ENCODE assay signal across 8 cellular contexts in genomic region chr1:186404454-186405051, GRCh38. TPM values are rescaled to one million over a fixed set of nuclear protein-coding genes. Genes with fewer than 3 reads are reported as not detected.
A peak's percentile ranks its signal among the peaks of the same experiment; 100 is the strongest.
DNase-seq lines count a peak whose midpoint lies in the region; ATAC-seq and TF ChIP-seq lines count a peak whose summit lies in the region.

No MANE protein-coding gene starts in this region.

- CTCF ChIA-PET in GM10248 (lab: Yijun Ruan, JAX), result interaction anchor here (0.7 to 2.0 kb wide), 17 partner anchors 9 to 582 kb away, joined by 3 to 8 read pairs (median 4); partner anchors contain the start of genes ODR4, PTGS2 and TPR
- CTCF ChIA-PET in activated naive CD4-positive, alpha-beta T cell treated with anti-CD3 and anti-CD28 coated beads for 36 hours (lab: Charles Lee), result interaction anchor here (0.6 to 1.4 kb wide), 10 partner anchors 9 to 585 kb away, joined by 3 to 6 read pairs (median 3); no protein-coding TSS in a partner anchor

- peak; percentile 66 for DNase-seq in A172 (ENCODE audit: low spot score)
- DNase-seq in GM10248 (ENCODE audit: extremely low spot score), result peak; percentile 45
- peak; percentile 77 for DNase-seq in NOMO-1 treated with DMSO at 0.1 percent for 48 hours (lab: John Stamatoyannopoulos, UW; ENCODE audit: unreplicated experiment)
- DNase-seq in cerebellum (ENCODE audit: low spot score), result peak; percentile 10
- peak; percentile 64 for DNase-seq in medulla oblongata (ENCODE audit: extremely low spot score)
- no peak for DNase-seq in activated naive CD4-positive, alpha-beta T cell treated with anti-CD3 and anti-CD28 coated beads for 36 hours
- DNase-seq in activated CD4-positive, alpha-beta T cell treated with anti-CD3 and anti-CD28 coated beads, Interleukin-2, amount 50 U/mL, for 1 hour, result no peak

- H3K27ac Mint-ChIP-seq in activated naive CD4-positive, alpha-beta T cell treated with anti-CD3 and anti-CD28 coated beads for 36 hours, result no peak overlapping the region

- no peaks in the 10 kb centered on the region for H3K9me3 Mint-ChIP-seq in activated naive CD4-positive, alpha-beta T cell treated with anti-CD3 and anti-CD28 coated beads for 36 hours

- H3K36me3 Mint-ChIP-seq in activated naive CD4-positive, alpha-beta T cell treated with anti-CD3 and anti-CD28 coated beads for 36 hours (ENCODE audit: low read depth), result peaks cover 19% of the 10 kb centered on the region

- H3K4me3 Mint-ChIP-seq in activated naive CD4-positive, alpha-beta T cell treated with anti-CD3 and anti-CD28 coated beads for 36 hours, result no peak overlapping the region

- POLR2A ChIA-PET in GM10248 (lab: Yijun Ruan, JAX), result no interaction called here

- TF ChIP-seq CTCF in GM10248 (IDR thresholded peaks at IDR 0.05; ENCODE audit: control extremely low read depth, extremely low read depth, low read depth, missing control alignments), result peak; percentile 60

- intact Hi-C loops in activated naive CD4-positive, alpha-beta T cell treated with anti-CD3 and anti-CD28 coated beads for 36 hours (cut with micrococcal nuclease), result loop anchor here (1.0 to 5.0 kb wide), 3 partner anchors 203 to 582 kb away; no protein-coding TSS in a partner anchor

- peak; percentile 47 for ATAC-seq in HG03432 (IDR thresholded peaks at IDR 0.05; ENCODE audit: unreplicated experiment)

- H3K27me3 Mint-ChIP-seq in activated naive CD4-positive, alpha-beta T cell treated with anti-CD3 and anti-CD28 coated beads for 36 hours (ENCODE audit: low read depth), result no peaks in the 10 kb centered on the region

- H3K4me1 Mint-ChIP-seq in activated naive CD4-positive, alpha-beta T cell treated with anti-CD3 and anti-CD28 coated beads for 36 hours (ENCODE audit: low read depth), result no peaks in the 10 kb centered on the region

RNA-seq across cellular contexts. Expression of gene ODR4, which starts 28.9 kb away (rescaled TPM):
- total RNA-seq in A172 (2014; rRNA removed; shearing (Covaris generic)), result 16.5 and 20.4 TPM in 2 replicates
- 41.2 TPM for total RNA-seq in cerebellum
- 10 to 100 TPM; 13.0 to 15.5 TPM for total RNA-seq in activated naive CD4-positive, alpha-beta T cell treated with anti-CD3 and anti-CD28 coated beads for 36 hours

RNA-seq across cellular contexts. Expression of gene TPR, which starts 29.5 kb away (rescaled TPM):
- total RNA-seq in A172 (2014; rRNA removed; shearing (Covaris generic)), result 68.6 and 82.5 TPM in 2 replicates
- 93.1 TPM for total RNA-seq in cerebellum
- total RNA-seq in activated naive CD4-positive, alpha-beta T cell treated with anti-CD3 and anti-CD28 coated beads for 36 hours, result 100 to 1,000 TPM; 217 to 226 TPM

RNA-seq across cellular contexts. Expression of gene PDC, which starts 56.4 kb away (rescaled TPM):
- total RNA-seq in A172 (2014; rRNA removed; shearing (Covaris generic)), result not detected in 2 replicates
- total RNA-seq in cerebellum, result not detected
- total RNA-seq in activated naive CD4-positive, alpha-beta T cell treated with anti-CD3 and anti-CD28 coated beads for 36 hours, result not detected

Comparison
In these comparisons a context has a peak if more than half of its experiments do, and no peak if none do; other contexts are left out.
1. DNase-seq: peak in A172 (single experiment), GM10248 (single experiment), NOMO-1 treated with DMSO at 0.1 percent for 48 hours (single experiment), cerebellum (single experiment) and medulla oblongata (single experiment); none in activated naive CD4-positive, alpha-beta T cell treated with anti-CD3 and anti-CD28 coated beads for 36 hours (single experiment) and activated CD4-positive, alpha-beta T cell treated with anti-CD3 and anti-CD28 coated beads, Interleukin-2, amount 50 U/mL, for 1 hour (single experiment).